In genomic region chrX:95346854-95347253, GRCh38 we compare ENCODE assay signal across 13 cellular contexts.
DNase-seq lines count a peak whose midpoint lies in the region; ATAC-seq and TF ChIP-seq lines count a peak whose summit lies in the region.
"Had no signal": no experiment of that assay in that cellular context is flagged by ENCODE, and none has a peak within 500 bp of the region (broad histone marks: within the 10 kb centered on the region; RNA-seq: fewer than 3 reads in every experiment).

No MANE protein-coding gene starts in this region.

- DNase-seq in GM23338 (ENCODE audit: low spot score) (peak; percentile 8), PC-3 (peak; percentile 17), fibroblast of peridontal ligament (ENCODE audit: extremely low read depth) (peak; percentile 2)
- no peak for DNase-seq in stimulated activated naive CD4-positive, alpha-beta T cell (lab: John Stamatoyannopoulos, UW)
- DNase-seq: activated CD8-positive, alpha-beta T cell treated with anti-CD3 and anti-CD28 coated beads, Interleukin-2, amount 10 ng/mL, durations not matched to agents 7 days and 5 days; amygdala had no signal

- H3K27me3 ChIP-seq in GM23338 (ENCODE audit: insufficient read depth) (no peaks in the 10 kb centered on the region), PC-3 (ENCODE audit: low read length) (no peaks in the 10 kb centered on the region)
- H3K27me3 ChIP-seq: SJCRH30 had no signal

- H3F3A ChIP-seq in GM23338 (replicated peaks; ENCODE audit: low read depth), result no peaks in the 10 kb centered on the region
- H3F3A ChIP-seq in PC-3 (ENCODE audit: low read length, unreplicated experiment), result no peaks in the 10 kb centered on the region

- H3K27ac ChIP-seq in 22Rv1 (no peak overlapping the region), GM23338 (ENCODE audit: low read depth) (no peak overlapping the region), PC-3 (ENCODE audit: low read length) (no peak overlapping the region)
- H3K27ac ChIP-seq: BLaER1 treated with 17β-estradiol and CSF1 and Interleukin-3, amounts not matched to agents 10 nM and 100 nM; SJCRH30 had no signal

- no peak overlapping the region for H3K27ac Mint-ChIP-seq in GM23338
- H3K27ac Mint-ChIP-seq: activated CD8-positive, alpha-beta T cell treated with anti-CD3 and anti-CD28 coated beads, Interleukin-2, amount 10 ng/mL, durations not matched to agents 7 days and 5 days had no signal

- peaks cover 4% of the 10 kb centered on the region; the same call in 2 of the 3 replicates for H3K4me1 Mint-ChIP-seq in GM23338

- H3K36me3 Mint-ChIP-seq in GM23338 (ENCODE audit: low read depth), result no peaks in the 10 kb centered on the region

- ATAC-seq in GM23338 (no peak), PC-3 (no peak), HG03521 (IDR thresholded peaks at IDR 0.05; ENCODE audit: unreplicated experiment) (no peak), HG02840 (IDR thresholded peaks at IDR 0.05; ENCODE audit: low FRiP score, unreplicated experiment) (no peak), HG02610 (IDR thresholded peaks at IDR 0.05; ENCODE audit: unreplicated experiment) (no peak)
- ATAC-seq: activated CD8-positive, alpha-beta T cell treated with anti-CD3 and anti-CD28 coated beads, Interleukin-2, amount 10 ng/mL, durations not matched to agents 7 days and 5 days had no signal

- H3K4me1 ChIP-seq in GM23338 (ENCODE audit: insufficient read depth) (no peaks in the 10 kb centered on the region), PC-3 (ENCODE audit: insufficient read depth, low read length) (no peaks in the 10 kb centered on the region)
- H3K4me1 ChIP-seq: BLaER1 treated with 17β-estradiol and CSF1 and Interleukin-3, amounts not matched to agents 10 nM and 100 nM; SJCRH30 had no signal

- H3K36me3 ChIP-seq in GM23338 (ENCODE audit: insufficient read depth) (no peaks in the 10 kb centered on the region), PC-3 (ENCODE audit: low read depth, low read length) (no peaks in the 10 kb centered on the region)
- H3K36me3 ChIP-seq: BLaER1 treated with 17β-estradiol and CSF1 and Interleukin-3, amounts not matched to agents 10 nM and 100 nM; SJCRH30 had no signal

- H3K4me2 ChIP-seq in GM23338, result no peak overlapping the region
- H3K4me2 ChIP-seq in PC-3 (ENCODE audit: low read length), result no peak overlapping the region
- H3K4me2 ChIP-seq: BLaER1 treated with 17β-estradiol and CSF1 and Interleukin-3, amounts not matched to agents 10 nM and 100 nM had no signal

- H3K9me2 ChIP-seq in GM23338 (ENCODE audit: insufficient read depth) (no peaks in the 10 kb centered on the region), PC-3 (replicated peaks; ENCODE audit: low read length) (no peaks in the 10 kb centered on the region)

- intact Hi-C loops in PC-3 (cut with micrococcal nuclease), result loop anchor here (5.0 to 10.0 kb wide), 3 partner anchors 358 to 835 kb away; no protein-coding TSS in a partner anchor

- no peaks in the 10 kb centered on the region for H3K9me3 ChIP-seq in PC-3 (ENCODE audit: low read length)
- H3K9me3 ChIP-seq: BLaER1 treated with 17β-estradiol and CSF1 and Interleukin-3, amounts not matched to agents 10 nM and 100 nM; SJCRH30 had no signal

- POLR2A ChIA-PET in PC-3 (lab: Charles Lee; ENCODE audit: unreplicated experiment), result no interaction called here

- H4K20me1 ChIP-seq in GM23338 (replicated peaks; ENCODE audit: insufficient read depth), result no peaks in the 10 kb centered on the region
- no peaks in the 10 kb centered on the region for H4K20me1 ChIP-seq in PC-3 (ENCODE audit: low read length)
- H4K20me1 ChIP-seq: BLaER1 treated with 17β-estradiol and CSF1 and Interleukin-3, amounts not matched to agents 10 nM and 100 nM had no signal

- H2AFZ ChIP-seq in GM23338, result no peak overlapping the region
- no peak overlapping the region for H2AFZ ChIP-seq in PC-3 (ENCODE audit: low read length)

- H3K9ac ChIP-seq in PC-3 (ENCODE audit: low read length), result no peak overlapping the region
- H3K9ac ChIP-seq: BLaER1 treated with 17β-estradiol and CSF1 and Interleukin-3, amounts not matched to agents 10 nM and 100 nM had no signal

- H3K9me3 Mint-ChIP-seq in GM23338, result no peaks in the 10 kb centered on the region

- TF ChIP-seq CTCF in 22Rv1 (IDR thresholded peaks at IDR 0.05) (peak; percentile 29; the same call in 1 of the 2 replicates), GM23338 (conservative IDR thresholded peaks at IDR 0.05; ENCODE audit: low read depth in 2 of 2) (peak in 1 of 2 experiments; percentile 51; a peak in 3 of 4 replicates), PC-3 (conservative IDR thresholded peaks at IDR 0.05; ENCODE audit: low read depth, low read length) (peak; percentile 56)

- BruUV-seq in PC-3 (replicated peaks; lab: Mats Ljungman, UMichigan), result no TSS peak

- no peaks in the 10 kb centered on the region for H3K27me3 Mint-ChIP-seq in GM23338 (ENCODE audit: insufficient read depth, low read depth, poor library complexity)

- no peak overlapping the region for H3K4me3 Mint-ChIP-seq in GM23338
- H3K4me3 Mint-ChIP-seq: activated CD8-positive, alpha-beta T cell treated with anti-CD3 and anti-CD28 coated beads, Interleukin-2, amount 10 ng/mL, durations not matched to agents 7 days and 5 days had no signal

- H3K4me3 ChIP-seq in GM23338 (no peak overlapping the region), PC-3 (ENCODE audit: low read length) (no peak overlapping the region)
- H3K4me3 ChIP-seq: BLaER1 treated with 17β-estradiol and CSF1 and Interleukin-3, amounts not matched to agents 10 nM and 100 nM; lung; SJCRH30 had no signal

- CTCF ChIA-PET in PC-3 (lab: Charles Lee), result no interaction called here

- H3K79me2 ChIP-seq in GM23338 (replicated peaks; ENCODE audit: insufficient read depth) (no peaks in the 10 kb centered on the region), PC-3 (ENCODE audit: low read length) (no peaks in the 10 kb centered on the region)

TF ChIP-seq in GM23338, 12 proteins besides CTCF, POLR2A, EP300 and RAD21:
- TF ChIP-seq EZH2 (IDR thresholded peaks at IDR 0.05; ENCODE audit: low read depth, unreplicated experiment) (no peak), REST (IDR thresholded peaks at IDR 0.05; ENCODE audit: unreplicated experiment) (no peak), EZH2phosphoT487 (IDR thresholded peaks at IDR 0.05; ENCODE audit: unreplicated experiment) (no peak), ETS1 (IDR thresholded peaks at IDR 0.05) (no peak), CREB1 (CRISPR knock-in tag; IDR thresholded peaks at IDR 0.05; ENCODE audit: low read depth) (no peak), ZNF114 (CRISPR knock-in tag; IDR thresholded peaks at IDR 0.05) (no peak)
TF ChIP-seq in GM23338: peak in this region for 0.

Comparison
In these comparisons a context has a peak if more than half of its experiments do, and no peak if none do; other contexts are left out.
1. DNase-seq: peak in GM23338 (single experiment), PC-3 (single experiment) and fibroblast of peridontal ligament (single experiment); none in stimulated activated naive CD4-positive, alpha-beta T cell (0 of 6).